In genomic region chr13:36818483-36819063, GRCh38 we compare ENCODE assay signal across 8 cellular contexts. TPM values are rescaled to one million over a fixed set of nuclear protein-coding genes. Genes with fewer than 3 reads are reported as not detected.
DNase-seq lines count a peak whose midpoint lies in the region; ATAC-seq and TF ChIP-seq lines count a peak whose summit lies in the region.

No MANE protein-coding gene starts in this region.

- POLR2A ChIA-PET in GM10248 (lab: Yijun Ruan, JAX), result no interaction called here

- CTCF ChIA-PET in GM10248 (lab: Yijun Ruan, JAX), result no interaction called here

- H3K27ac ChIP-seq in SJSA1, result no peak overlapping the region
- H3K27ac ChIP-seq in psoas muscle, result peak overlapping the region; percentile 79

- TF ChIP-seq CTCF in fibroblast of pulmonary artery (IDR thresholded peaks at IDR 0.05; ENCODE audit: low read length, missing control alignments) (no peak), psoas muscle (IDR thresholded peaks at IDR 0.05) (no peak), GM10248 (IDR thresholded peaks at IDR 0.05; ENCODE audit: control extremely low read depth, extremely low read depth, low read depth, missing control alignments) (no peak)

- 3 to 5% (median 3%) methylated on average over 12 of the region's 12 CpGs for WGBS in psoas muscle, 3 donors

- in situ Hi-C loops in HAP-1 (cut with MboI; ENCODE audit: low sequenced_read_pairs), result no loop called here

- peaks cover 28% of the 10 kb centered on the region for H3K4me1 ChIP-seq in HAP-1
- H3K4me1 ChIP-seq in SJSA1 (replicated peaks), result peaks cover 11% of the 10 kb centered on the region
- H3K4me1 ChIP-seq in psoas muscle, result peaks cover 16% of the 10 kb centered on the region

- H3K27me3 ChIP-seq in HAP-1 (ENCODE audit: low read depth) (no peaks in the 10 kb centered on the region), SJSA1 (replicated peaks) (no peaks in the 10 kb centered on the region; the same call in 1 of the 2 replicates), psoas muscle (ENCODE audit: insufficient read depth in 3 of 3, low read length in 2 of 3) (no peaks in the 10 kb centered on the region)

- DNase-seq in HAP-1 (ENCODE audit: low spot score in 2 of 2) (no peak), SJSA1 (ENCODE audit: low read depth in 1 of 2, low spot score in 2 of 2) (no peak), fibroblast of pulmonary artery (ENCODE audit: low read depth) (no peak), psoas muscle (no peak), AG08396 (ENCODE audit: low spot score) (no peak), GM10248 (ENCODE audit: extremely low spot score) (no peak)

- H3K36me3 ChIP-seq in HAP-1 (replicated peaks) (no peaks in the 10 kb centered on the region), SJSA1 (no peaks in the 10 kb centered on the region; the same call in 1 of the 2 replicates), psoas muscle (ENCODE audit: insufficient read depth in 1 of 2, low read depth in 1 of 2) (no peaks in the 10 kb centered on the region)

- intact Hi-C loops in psoas muscle (cut with DNase I), result no loop called here

- no peaks in the 10 kb centered on the region for H3K9me3 ChIP-seq in HAP-1
- no peaks in the 10 kb centered on the region for H3K9me3 ChIP-seq in SJSA1 (replicated peaks)
- no peaks in the 10 kb centered on the region for H3K9me3 ChIP-seq in psoas muscle

- ATAC-seq in psoas muscle (peak in 2 of 4 donors; percentile 7 to 20), GM21737 (IDR thresholded peaks at IDR 0.05; ENCODE audit: unreplicated experiment) (no peak)

- H3K4me3 ChIP-seq in GM08714 (ENCODE audit: low read length), result peak overlapping the region; percentile 87
- peak overlapping the region; percentile 56 for H3K4me3 ChIP-seq in HAP-1
- H3K4me3 ChIP-seq in SJSA1, result peak overlapping the region; percentile 78
- peak overlapping the region; percentile 74 for H3K4me3 ChIP-seq in fibroblast of pulmonary artery (replicated peaks; ENCODE audit: low read depth, low read length)
- H3K4me3 ChIP-seq in psoas muscle, result peak overlapping the region; percentile 90

RNA-seq across cellular contexts. Expression of gene RFXAP, which starts 0.4 kb away (rescaled TPM):
- total RNA-seq in SJSA1 (2014; rRNA removed; shearing (Covaris generic)), result 0.47 and 1.2 TPM in 2 replicates
- total RNA-seq in psoas muscle, result 1 to 10 TPM; 1.4 to 4.1 (median 2.5) TPM
- polyA plus RNA-seq in psoas muscle, result 1 to 10 TPM; 1.2 to 2.1 (median 1.7) TPM
